In genomic region chr14:69355155-69355954, GRCh38 we compare ENCODE assay signal across 1 cellular context.
TF ChIP-seq lines count a peak whose summit lies in the region.

No MANE protein-coding gene starts in this region.

TF ChIP-seq in HepG2, 621 proteins besides CTCF, POLR2A, EP300 and RAD21:
- TF ChIP-seq MAF1 (CRISPR knock-in tag; IDR thresholded peaks at IDR 0.05; ENCODE audit: borderline replicate concordance) (no peak), RXRA (CRISPR knock-in tag; IDR thresholded peaks at IDR 0.05) (no peak), TBX3 (IDR thresholded peaks at IDR 0.05; ENCODE audit: borderline replicate concordance) (no peak), IRF1 (CRISPR knock-in tag; IDR thresholded peaks at IDR 0.05; ENCODE audit: low read depth) (no peak)
- TF ChIP-seq, protein P1, sequence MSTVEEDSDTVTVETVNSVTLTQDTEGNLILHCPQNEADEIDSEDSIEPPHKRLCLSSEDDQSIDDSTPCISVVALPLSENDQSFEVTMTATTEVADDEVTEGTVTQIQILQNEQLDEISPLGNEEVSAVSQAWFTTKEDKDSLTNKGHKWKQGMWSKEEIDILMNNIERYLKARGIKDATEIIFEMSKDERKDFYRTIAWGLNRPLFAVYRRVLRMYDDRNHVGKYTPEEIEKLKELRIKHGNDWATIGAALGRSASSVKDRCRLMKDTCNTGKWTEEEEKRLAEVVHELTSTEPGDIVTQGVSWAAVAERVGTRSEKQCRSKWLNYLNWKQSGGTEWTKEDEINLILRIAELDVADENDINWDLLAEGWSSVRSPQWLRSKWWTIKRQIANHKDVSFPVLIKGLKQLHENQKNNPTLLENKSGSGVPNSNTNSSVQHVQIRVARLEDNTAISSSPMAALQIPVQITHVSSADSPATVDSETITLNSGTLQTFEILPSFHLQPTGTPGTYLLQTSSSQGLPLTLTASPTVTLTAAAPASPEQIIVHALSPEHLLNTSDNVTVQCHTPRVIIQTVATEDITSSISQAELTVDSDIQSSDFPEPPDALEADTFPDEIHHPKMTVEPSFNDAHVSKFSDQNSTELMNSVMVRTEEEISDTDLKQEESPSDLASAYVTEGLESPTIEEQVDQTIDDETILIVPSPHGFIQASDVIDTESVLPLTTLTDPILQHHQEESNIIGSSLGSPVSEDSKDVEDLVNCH (CRISPR knock-in tag; IDR thresholded peaks at IDR 0.05): no peak
